1 cellular context compared by ENCODE assay signal in the genomic region with DNA sequence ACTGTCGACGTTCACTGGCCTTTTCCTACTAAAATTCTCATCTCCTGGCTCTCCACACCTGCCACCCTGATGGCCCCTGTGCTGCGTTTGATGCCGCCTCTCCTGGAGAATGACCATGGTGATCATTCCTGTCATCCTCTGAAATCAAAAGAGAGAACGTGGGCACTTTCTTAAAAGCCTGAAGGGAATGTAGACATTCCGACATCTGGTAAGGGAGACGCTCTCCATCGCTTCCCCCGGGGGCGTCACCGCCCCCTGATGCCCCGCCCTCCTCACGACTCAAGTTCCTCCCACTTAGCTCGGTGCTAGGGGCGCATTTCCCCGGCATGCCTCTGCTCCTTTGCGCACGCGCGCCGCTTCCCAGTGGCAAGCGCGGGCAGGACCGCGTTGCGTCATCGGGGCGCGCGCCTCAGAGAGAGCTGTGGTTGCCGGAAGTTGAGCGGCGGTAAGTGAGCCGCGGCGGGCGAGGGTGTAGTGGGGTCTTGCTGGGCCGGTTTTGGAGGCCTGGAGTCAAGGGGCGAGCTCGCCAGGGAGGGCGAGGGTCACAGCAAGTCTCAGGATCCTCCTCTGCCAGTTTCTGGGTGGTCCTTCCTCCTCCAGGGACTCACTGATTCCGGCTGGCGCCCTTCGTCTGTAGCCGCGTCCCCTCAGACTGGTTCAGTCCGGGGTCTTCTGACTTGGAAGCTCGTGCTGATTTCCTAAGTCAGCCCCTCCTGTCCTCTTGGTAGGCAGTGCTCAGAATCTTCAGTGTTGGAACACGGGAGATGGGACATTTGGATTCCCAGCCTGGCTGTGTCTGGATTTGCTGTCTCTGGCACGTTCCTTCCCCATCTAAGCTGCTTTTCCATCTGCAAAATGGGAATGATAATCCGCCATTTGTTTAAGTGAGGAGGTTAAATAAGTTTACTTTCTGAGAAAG.
TF ChIP-seq lines count a peak whose summit lies in the region.

A gene with protein sequence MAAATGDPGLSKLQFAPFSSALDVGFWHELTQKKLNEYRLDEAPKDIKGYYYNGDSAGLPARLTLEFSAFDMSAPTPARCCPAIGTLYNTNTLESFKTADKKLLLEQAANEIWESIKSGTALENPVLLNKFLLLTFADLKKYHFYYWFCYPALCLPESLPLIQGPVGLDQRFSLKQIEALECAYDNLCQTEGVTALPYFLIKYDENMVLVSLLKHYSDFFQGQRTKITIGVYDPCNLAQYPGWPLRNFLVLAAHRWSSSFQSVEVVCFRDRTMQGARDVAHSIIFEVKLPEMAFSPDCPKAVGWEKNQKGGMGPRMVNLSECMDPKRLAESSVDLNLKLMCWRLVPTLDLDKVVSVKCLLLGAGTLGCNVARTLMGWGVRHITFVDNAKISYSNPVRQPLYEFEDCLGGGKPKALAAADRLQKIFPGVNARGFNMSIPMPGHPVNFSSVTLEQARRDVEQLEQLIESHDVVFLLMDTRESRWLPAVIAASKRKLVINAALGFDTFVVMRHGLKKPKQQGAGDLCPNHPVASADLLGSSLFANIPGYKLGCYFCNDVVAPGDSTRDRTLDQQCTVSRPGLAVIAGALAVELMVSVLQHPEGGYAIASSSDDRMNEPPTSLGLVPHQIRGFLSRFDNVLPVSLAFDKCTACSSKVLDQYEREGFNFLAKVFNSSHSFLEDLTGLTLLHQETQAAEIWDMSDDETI (plus strand): TSS at position 412 of the 919 bp plus-strand sequence. CDS start 26,299 bp downstream, outside the sequence.

TF ChIP-seq in HepG2, 621 proteins besides CTCF, POLR2A, EP300 and RAD21 (continued from another document and continues in another):
- TF ChIP-seq, protein P1, sequence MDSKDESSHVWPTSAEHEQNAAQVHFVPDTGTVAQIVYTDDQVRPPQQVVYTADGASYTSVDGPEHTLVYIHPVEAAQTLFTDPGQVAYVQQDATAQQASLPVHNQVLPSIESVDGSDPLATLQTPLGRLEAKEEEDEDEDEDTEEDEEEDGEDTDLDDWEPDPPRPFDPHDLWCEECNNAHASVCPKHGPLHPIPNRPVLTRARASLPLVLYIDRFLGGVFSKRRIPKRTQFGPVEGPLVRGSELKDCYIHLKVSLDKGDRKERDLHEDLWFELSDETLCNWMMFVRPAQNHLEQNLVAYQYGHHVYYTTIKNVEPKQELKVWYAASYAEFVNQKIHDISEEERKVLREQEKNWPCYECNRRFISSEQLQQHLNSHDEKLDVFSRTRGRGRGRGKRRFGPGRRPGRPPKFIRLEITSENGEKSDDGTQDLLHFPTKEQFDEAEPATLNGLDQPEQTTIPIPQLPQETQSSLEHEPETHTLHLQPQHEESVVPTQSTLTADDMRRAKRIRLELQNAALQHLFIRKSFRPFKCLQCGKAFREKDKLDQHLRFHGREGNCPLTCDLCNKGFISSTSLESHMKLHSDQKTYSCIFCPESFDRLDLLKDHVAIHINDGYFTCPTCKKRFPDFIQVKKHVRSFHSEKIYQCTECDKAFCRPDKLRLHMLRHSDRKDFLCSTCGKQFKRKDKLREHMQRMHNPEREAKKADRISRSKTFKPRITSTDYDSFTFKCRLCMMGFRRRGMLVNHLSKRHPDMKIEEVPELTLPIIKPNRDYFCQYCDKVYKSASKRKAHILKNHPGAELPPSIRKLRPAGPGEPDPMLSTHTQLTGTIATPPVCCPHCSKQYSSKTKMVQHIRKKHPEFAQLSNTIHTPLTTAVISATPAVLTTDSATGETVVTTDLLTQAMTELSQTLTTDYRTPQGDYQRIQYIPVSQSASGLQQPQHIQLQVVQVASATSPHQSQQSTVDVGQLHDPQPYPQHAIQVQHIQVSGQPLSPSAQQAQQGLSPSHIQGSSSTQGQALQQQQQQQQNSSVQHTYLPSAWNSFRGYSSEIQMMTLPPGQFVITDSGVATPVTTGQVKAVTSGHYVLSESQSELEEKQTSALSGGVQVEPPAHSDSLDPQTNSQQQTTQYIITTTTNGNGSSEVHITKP (CRISPR knock-in tag; IDR thresholded peaks at IDR 0.05; ENCODE audit: low read depth) = peak; percentile 96
- TF ChIP-seq, protein P2, sequence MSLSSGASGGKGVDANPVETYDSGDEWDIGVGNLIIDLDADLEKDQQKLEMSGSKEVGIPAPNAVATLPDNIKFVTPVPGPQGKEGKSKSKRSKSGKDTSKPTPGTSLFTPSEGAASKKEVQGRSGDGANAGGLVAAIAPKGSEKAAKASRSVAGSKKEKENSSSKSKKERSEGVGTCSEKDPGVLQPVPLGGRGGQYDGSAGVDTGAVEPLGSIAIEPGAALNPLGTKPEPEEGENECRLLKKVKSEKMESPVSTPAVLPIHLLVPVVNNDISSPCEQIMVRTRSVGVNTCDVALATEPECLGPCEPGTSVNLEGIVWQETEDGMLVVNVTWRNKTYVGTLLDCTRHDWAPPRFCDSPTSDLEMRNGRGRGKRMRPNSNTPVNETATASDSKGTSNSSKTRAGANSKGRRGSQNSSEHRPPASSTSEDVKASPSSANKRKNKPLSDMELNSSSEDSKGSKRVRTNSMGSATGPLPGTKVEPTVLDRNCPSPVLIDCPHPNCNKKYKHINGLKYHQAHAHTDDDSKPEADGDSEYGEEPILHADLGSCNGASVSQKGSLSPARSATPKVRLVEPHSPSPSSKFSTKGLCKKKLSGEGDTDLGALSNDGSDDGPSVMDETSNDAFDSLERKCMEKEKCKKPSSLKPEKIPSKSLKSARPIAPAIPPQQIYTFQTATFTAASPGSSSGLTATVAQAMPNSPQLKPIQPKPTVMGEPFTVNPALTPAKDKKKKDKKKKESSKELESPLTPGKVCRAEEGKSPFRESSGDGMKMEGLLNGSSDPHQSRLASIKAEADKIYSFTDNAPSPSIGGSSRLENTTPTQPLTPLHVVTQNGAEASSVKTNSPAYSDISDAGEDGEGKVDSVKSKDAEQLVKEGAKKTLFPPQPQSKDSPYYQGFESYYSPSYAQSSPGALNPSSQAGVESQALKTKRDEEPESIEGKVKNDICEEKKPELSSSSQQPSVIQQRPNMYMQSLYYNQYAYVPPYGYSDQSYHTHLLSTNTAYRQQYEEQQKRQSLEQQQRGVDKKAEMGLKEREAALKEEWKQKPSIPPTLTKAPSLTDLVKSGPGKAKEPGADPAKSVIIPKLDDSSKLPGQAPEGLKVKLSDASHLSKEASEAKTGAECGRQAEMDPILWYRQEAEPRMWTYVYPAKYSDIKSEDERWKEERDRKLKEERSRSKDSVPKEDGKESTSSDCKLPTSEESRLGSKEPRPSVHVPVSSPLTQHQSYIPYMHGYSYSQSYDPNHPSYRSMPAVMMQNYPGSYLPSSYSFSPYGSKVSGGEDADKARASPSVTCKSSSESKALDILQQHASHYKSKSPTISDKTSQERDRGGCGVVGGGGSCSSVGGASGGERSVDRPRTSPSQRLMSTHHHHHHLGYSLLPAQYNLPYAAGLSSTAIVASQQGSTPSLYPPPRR (CRISPR knock-in tag; IDR thresholded peaks at IDR 0.05; ENCODE audit: borderline replicate concordance) = peak; percentile 60; the same call in 1 of the 2 replicates
- TF ChIP-seq ZNF7 (CRISPR knock-in tag; IDR thresholded peaks at IDR 0.05) (no peak), ZNF225 (CRISPR knock-in tag; IDR thresholded peaks at IDR 0.05) (peak; percentile 92), ZNF160 (CRISPR knock-in tag; IDR thresholded peaks at IDR 0.05) (no peak), NR3C1 (CRISPR knock-in tag; IDR thresholded peaks at IDR 0.05) (no peak), ZNF660 (CRISPR knock-in tag; IDR thresholded peaks at IDR 0.05; ENCODE audit: borderline replicate concordance, low read depth) (no peak), ZNF431 (CRISPR knock-in tag; IDR thresholded peaks at IDR 0.05; ENCODE audit: borderline replicate concordance, low read depth) (no peak), TFE3 (CRISPR knock-in tag; IDR thresholded peaks at IDR 0.05) (0 out of 2 replicates have a peak, but pooled peaks have one; percentile 54), HMG20B (CRISPR knock-in tag; conservative IDR thresholded peaks at IDR 0.05) (no peak), ZNF639 (CRISPR knock-in tag; conservative IDR thresholded peaks at IDR 0.05) (no peak), FOXA1 (IDR thresholded peaks at IDR 0.05) (no peak), FOXA1 (CRISPR knock-in tag; IDR thresholded peaks at IDR 0.05) (no peak), KDM1A (CRISPR knock-in tag; IDR thresholded peaks at IDR 0.05) (no peak; the same call in 1 of the 2 replicates), ZNF550 (CRISPR knock-in tag; IDR thresholded peaks at IDR 0.05; ENCODE audit: borderline replicate concordance) (peak; percentile 71; the same call in 1 of the 2 replicates), TBL1XR1 (IDR thresholded peaks at IDR 0.05; ENCODE audit: borderline replicate concordance, low read length, partially characterized antibody) (no peak), ZNF576 (CRISPR knock-in tag; IDR thresholded peaks at IDR 0.05) (no peak), ZFY (CRISPR knock-in tag; IDR thresholded peaks at IDR 0.05) (peak; percentile 88), JARID2 (CRISPR knock-in tag; IDR thresholded peaks at IDR 0.05; ENCODE audit: insufficient replicate concordance) (peak; percentile 27), KDM2A (CRISPR knock-in tag; IDR thresholded peaks at IDR 0.05; ENCODE audit: borderline replicate concordance, low read depth) (peak; percentile 93), ATF7-NPFF (CRISPR knock-in tag; IDR thresholded peaks at IDR 0.05; ENCODE audit: low read depth) (0 out of 2 replicates have a peak, but pooled peaks have one; percentile 28), SAFB2 (CRISPR knock-in tag; IDR thresholded peaks at IDR 0.05; ENCODE audit: borderline replicate concordance, low read depth) (0 out of 2 replicates have a peak, but pooled peaks have one; percentile 51), SP1 (IDR thresholded peaks at IDR 0.05) (no peak), SP1 (CRISPR knock-in tag; IDR thresholded peaks at IDR 0.05) (peak; percentile 68; the same call in 1 of the 2 replicates), CAMTA2 (CRISPR knock-in tag; IDR thresholded peaks at IDR 0.05; ENCODE audit: borderline replicate concordance) (no peak), GFI1 (CRISPR knock-in tag; IDR thresholded peaks at IDR 0.05; ENCODE audit: borderline replicate concordance) (no peak), ZNF567 (CRISPR knock-in tag; IDR thresholded peaks at IDR 0.05; ENCODE audit: borderline replicate concordance) (peak; percentile 93; the same call in 1 of the 2 replicates), MXD4 (CRISPR knock-in tag; IDR thresholded peaks at IDR 0.05) (peak; percentile 84)
- TF ChIP-seq, protein P3, sequence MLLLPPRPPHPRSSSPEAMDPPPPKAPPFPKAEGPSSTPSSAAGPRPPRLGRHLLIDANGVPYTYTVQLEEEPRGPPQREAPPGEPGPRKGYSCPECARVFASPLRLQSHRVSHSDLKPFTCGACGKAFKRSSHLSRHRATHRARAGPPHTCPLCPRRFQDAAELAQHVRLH (CRISPR knock-in tag; IDR thresholded peaks at IDR 0.05; ENCODE audit: borderline replicate concordance, low read depth) = 0 out of 2 replicates have a peak, but pooled peaks have one; percentile 40
- TF ChIP-seq, protein P4, sequence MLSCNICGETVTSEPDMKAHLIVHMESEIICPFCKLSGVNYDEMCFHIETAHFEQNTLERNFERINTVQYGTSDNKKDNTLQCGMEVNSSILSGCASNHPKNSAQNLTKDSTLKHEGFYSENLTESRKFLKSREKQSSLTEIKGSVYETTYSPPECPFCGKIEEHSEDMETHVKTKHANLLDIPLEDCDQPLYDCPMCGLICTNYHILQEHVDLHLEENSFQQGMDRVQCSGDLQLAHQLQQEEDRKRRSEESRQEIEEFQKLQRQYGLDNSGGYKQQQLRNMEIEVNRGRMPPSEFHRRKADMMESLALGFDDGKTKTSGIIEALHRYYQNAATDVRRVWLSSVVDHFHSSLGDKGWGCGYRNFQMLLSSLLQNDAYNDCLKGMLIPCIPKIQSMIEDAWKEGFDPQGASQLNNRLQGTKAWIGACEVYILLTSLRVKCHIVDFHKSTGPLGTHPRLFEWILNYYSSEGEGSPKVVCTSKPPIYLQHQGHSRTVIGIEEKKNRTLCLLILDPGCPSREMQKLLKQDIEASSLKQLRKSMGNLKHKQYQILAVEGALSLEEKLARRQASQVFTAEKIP (CRISPR knock-in tag; IDR thresholded peaks at IDR 0.05; ENCODE audit: borderline replicate concordance) = no peak
- TF ChIP-seq, protein P5, sequence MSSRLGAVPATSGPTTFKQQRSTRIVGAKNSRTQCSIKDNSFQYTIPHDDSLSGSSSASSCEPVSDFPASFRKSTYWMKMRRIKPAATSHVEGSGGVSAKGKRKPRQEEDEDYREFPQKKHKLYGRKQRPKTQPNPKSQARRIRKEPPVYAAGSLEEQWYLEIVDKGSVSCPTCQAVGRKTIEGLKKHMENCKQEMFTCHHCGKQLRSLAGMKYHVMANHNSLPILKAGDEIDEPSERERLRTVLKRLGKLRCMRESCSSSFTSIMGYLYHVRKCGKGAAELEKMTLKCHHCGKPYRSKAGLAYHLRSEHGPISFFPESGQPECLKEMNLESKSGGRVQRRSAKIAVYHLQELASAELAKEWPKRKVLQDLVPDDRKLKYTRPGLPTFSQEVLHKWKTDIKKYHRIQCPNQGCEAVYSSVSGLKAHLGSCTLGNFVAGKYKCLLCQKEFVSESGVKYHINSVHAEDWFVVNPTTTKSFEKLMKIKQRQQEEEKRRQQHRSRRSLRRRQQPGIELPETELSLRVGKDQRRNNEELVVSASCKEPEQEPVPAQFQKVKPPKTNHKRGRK (CRISPR knock-in tag; IDR thresholded peaks at IDR 0.05) = no peak
